18 cellular contexts compared by ENCODE assay signal in the genomic region with DNA sequence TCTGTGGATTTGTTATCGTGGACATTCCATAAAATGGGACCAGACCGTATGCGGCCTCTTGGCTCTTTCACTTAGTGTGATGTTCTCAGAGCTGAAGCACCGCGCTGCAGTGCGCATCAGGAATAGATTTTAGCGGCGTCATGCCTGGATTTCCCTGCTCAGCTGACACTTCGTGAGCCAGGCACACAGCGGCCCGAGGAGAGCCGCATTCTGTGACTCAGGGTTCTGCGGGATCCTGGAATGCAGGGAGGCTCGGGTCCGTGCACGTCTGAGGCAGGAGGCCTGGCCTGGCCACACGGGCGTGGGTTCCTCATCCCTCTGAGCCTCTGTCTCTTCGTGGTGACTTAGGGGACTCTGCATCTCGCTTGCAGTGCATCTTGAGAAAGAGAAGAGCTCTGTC. TPM values are rescaled to one million over a fixed set of nuclear protein-coding genes. Genes with fewer than 3 reads are reported as not detected.
DNase-seq lines count a peak whose midpoint lies in the region; FAIRE-seq and TF ChIP-seq lines count a peak whose summit lies in the region.
"Had no signal": no experiment of that assay in that cellular context is flagged by ENCODE, and none has a peak within 500 bp of the region (broad histone marks: within the 10 kb centered on the region; RNA-seq: fewer than 3 reads in every experiment).

No MANE protein-coding gene starts in this region.

- peaks cover 46% of the 10 kb centered on the region for H3K27me3 Mint-ChIP-seq in nephron progenitor cell (ENCODE audit: low read depth, poor library complexity)
- peaks cover 42% of the 10 kb centered on the region for H3K27me3 Mint-ChIP-seq in HFFc6 (ENCODE audit: insufficient read depth)

- no peak overlapping the region for H3K27ac Mint-ChIP-seq in nephron progenitor cell
- no peak overlapping the region for H3K27ac Mint-ChIP-seq in HFFc6

- no peaks in the 10 kb centered on the region for H3K4me1 Mint-ChIP-seq in nephron progenitor cell
- no peaks in the 10 kb centered on the region for H3K4me1 Mint-ChIP-seq in HFFc6 (ENCODE audit: low read depth)
- H3K4me1 Mint-ChIP-seq: H9 had no signal

- DNase-seq in AG20443 (ENCODE audit: low spot score) (peak; percentile 66), EH (ENCODE audit: low read depth) (peak; percentile 29), RCC 7860 (ENCODE audit: low spot score) (peak; percentile 36), nephron progenitor cell (peak; percentile 0), SW480 (ENCODE audit: low spot score) (no peak), HFFc6 (no peak), medulla oblongata (ENCODE audit: extremely low spot score) (no peak)
- DNase-seq: ACHN; BE2C; H9; NCI-H1436 treated with DMSO at 0.1 percent for 48 hours; NCI-H2227 treated with DMSO at 0.1 percent for 48 hours; NCI-H526; NK-92 treated with Interleukin-12 subunit alpha and Interleukin-12 subunit beta, amount 100 ng/mL, for 24 hours; PC-9; SHP77 treated with DMSO at 0.1 percent for 48 hours had no signal

- no peak overlapping the region for H3K4me3 Mint-ChIP-seq in nephron progenitor cell
- no peak overlapping the region for H3K4me3 Mint-ChIP-seq in HFFc6
- H3K4me3 Mint-ChIP-seq: H9 had no signal

- TF ChIP-seq CTCF in nephron progenitor cell (IDR thresholded peaks at IDR 0.05), result no peak
- TF ChIP-seq CTCF in HFFc6 (IDR thresholded peaks at IDR 0.05), result no peak

- H3K9me3 Mint-ChIP-seq in nephron progenitor cell, result peaks cover 14% of the 10 kb centered on the region
- H3K9me3 Mint-ChIP-seq in HFFc6, result no peaks in the 10 kb centered on the region

- FAIRE-seq in RCC 7860 (lab: Jason Lieb, UNC), result no peak
- FAIRE-seq: GM12878, GM18507 had no signal

- H3K36me3 Mint-ChIP-seq in nephron progenitor cell (ENCODE audit: low read depth) (no peaks in the 10 kb centered on the region), HFFc6 (ENCODE audit: low read depth) (no peaks in the 10 kb centered on the region)

RNA-seq across cellular contexts. Expression of a gene that starts 13.4 kb away (rescaled TPM):
- not detected for total RNA-seq in HFFc6 (2021; fragmentation: NEBNext Ultra II Directional; extraction: Animal tissue kit (Norgen Biotek cat#: 25700))

Comparison
In these comparisons a context has a peak if more than half of its experiments do, and no peak if none do; other contexts are left out.
1. DNase-seq: peak in AG20443 (single experiment), EH (single experiment), RCC 7860 (single experiment) and nephron progenitor cell (single experiment); none in SW480 (single experiment), HFFc6 (single experiment) and medulla oblongata (single experiment).